Comparison of ENCODE assay signal across 1 cellular context in the genomic region with DNA sequence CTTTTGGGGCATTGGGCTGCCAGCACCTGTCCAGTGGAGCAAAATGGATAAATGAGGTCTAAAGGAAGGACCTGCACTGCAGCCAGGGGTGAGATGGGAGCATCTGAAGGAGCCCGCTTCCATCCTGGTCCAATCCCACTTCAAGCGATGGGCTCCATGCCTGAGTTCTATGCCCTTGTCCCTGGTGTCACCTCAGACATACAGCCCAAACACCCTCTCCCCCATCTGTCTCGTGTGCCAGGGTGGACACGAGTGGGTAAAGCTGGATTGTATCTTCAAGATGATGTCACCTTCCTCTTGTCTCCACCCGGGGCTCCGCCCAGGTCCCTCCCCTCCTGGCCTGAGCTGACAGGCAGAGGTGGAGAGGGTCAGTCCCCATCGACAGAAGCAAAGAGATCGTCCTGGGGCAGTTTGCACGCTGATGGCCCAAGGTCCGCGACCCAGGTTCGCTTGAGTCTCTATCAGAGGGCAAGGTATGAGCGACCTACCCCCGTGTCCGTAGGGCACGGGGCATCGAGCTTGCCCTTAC.
TF ChIP-seq lines count a peak whose summit lies in the region.

No MANE protein-coding gene starts in this region.

TF ChIP-seq in HEK293, 187 proteins besides CTCF, POLR2A, EP300 and RAD21 (continued from another document and continues in another):
- 0 out of 2 replicates have a peak, but pooled peaks have one; percentile 56 for TF ChIP-seq ZEB2 (tag by site-specific recombination; IDR thresholded peaks at IDR 0.05)
- no peak for TF ChIP-seq HOXD13 (CRISPR knock-in tag; IDR thresholded peaks at IDR 0.05; ENCODE audit: borderline replicate concordance)
- no peak for TF ChIP-seq PRDM10 (tag by site-specific recombination; IDR thresholded peaks at IDR 0.05)
- no peak for TF ChIP-seq ZNF24 (tag by site-specific recombination; IDR thresholded peaks at IDR 0.05)
- TF ChIP-seq PATZ1 (tag by site-specific recombination; IDR thresholded peaks at IDR 0.05), result no peak
- no peak for TF ChIP-seq ZNF600 (tag by site-specific recombination; IDR thresholded peaks at IDR 0.05)
- TF ChIP-seq REST (tag by site-specific recombination; IDR thresholded peaks at IDR 0.05), result no peak
- no peak for TF ChIP-seq ZNF280C (tag by site-specific recombination; IDR thresholded peaks at IDR 0.05)
- TF ChIP-seq, protein P1, sequence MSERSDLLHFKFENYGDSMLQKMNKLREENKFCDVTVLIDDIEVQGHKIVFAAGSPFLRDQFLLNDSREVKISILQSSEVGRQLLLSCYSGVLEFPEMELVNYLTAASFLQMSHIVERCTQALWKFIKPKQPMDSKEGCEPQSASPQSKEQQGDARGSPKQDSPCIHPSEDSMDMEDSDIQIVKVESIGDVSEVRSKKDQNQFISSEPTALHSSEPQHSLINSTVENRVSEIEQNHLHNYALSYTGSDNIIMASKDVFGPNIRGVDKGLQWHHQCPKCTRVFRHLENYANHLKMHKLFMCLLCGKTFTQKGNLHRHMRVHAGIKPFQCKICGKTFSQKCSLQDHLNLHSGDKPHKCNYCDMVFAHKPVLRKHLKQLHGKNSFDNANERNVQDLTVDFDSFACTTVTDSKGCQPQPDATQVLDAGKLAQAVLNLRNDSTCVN (tag by site-specific recombination; optimal IDR thresholded peaks at IDR 0.05), result no peak
- no peak for TF ChIP-seq ZNF549 (tag by site-specific recombination; IDR thresholded peaks at IDR 0.05)
- TF ChIP-seq ZNF654 (tag by site-specific recombination; IDR thresholded peaks at IDR 0.05; ENCODE audit: low read depth), result no peak
- no peak for TF ChIP-seq ZNF366 (tag by site-specific recombination; conservative IDR thresholded peaks at IDR 0.05)
- TF ChIP-seq ZNF660 (tag by site-specific recombination; IDR thresholded peaks at IDR 0.05), result no peak
- TF ChIP-seq ZNF292 (tag by site-specific recombination; IDR thresholded peaks at IDR 0.05; ENCODE audit: borderline replicate concordance, low read depth), result no peak
- peak; percentile 13; the same call in 1 of the 2 replicates for TF ChIP-seq WT1 (tag by site-specific recombination; IDR thresholded peaks at IDR 0.05)
- 0 out of 2 replicates have a peak, but pooled peaks have one; percentile 47 for TF ChIP-seq ZNF169 (tag by site-specific recombination; IDR thresholded peaks at IDR 0.05)
- no peak for TF ChIP-seq ZBTB11 (tag by site-specific recombination; conservative IDR thresholded peaks at IDR 0.05; ENCODE audit: low read depth)
- TF ChIP-seq SCRT1 (tag by site-specific recombination; IDR thresholded peaks at IDR 0.05; ENCODE audit: borderline replicate concordance), result no peak
- no peak for TF ChIP-seq ZNF48 (tag by site-specific recombination; IDR thresholded peaks at IDR 0.05)
- TF ChIP-seq SP3 (tag by site-specific recombination; IDR thresholded peaks at IDR 0.05), result peak; percentile 61
- no peak for TF ChIP-seq ZFHX2 (tag by site-specific recombination; conservative IDR thresholded peaks at IDR 0.05)
- TF ChIP-seq ZSCAN16 (tag by site-specific recombination; IDR thresholded peaks at IDR 0.05), result no peak
- TF ChIP-seq ZIC2 (tag by site-specific recombination; IDR thresholded peaks at IDR 0.05), result no peak
- no peak for TF ChIP-seq ZBTB44 (tag by site-specific recombination; IDR thresholded peaks at IDR 0.05)
- TF ChIP-seq ELK4 (IDR thresholded peaks at IDR 0.05; ENCODE audit: borderline replicate concordance, low read depth, low read length), result no peak
- TF ChIP-seq YY2 (tag by site-specific recombination; IDR thresholded peaks at IDR 0.05), result no peak
- TF ChIP-seq ZNF404 (tag by site-specific recombination; IDR thresholded peaks at IDR 0.05), result no peak
- TF ChIP-seq GLI2 (tag by site-specific recombination; IDR thresholded peaks at IDR 0.05; ENCODE audit: borderline replicate concordance, low read depth), result no peak
- TF ChIP-seq GFI1B (tag by site-specific recombination; IDR thresholded peaks at IDR 0.05), result no peak
- no peak for TF ChIP-seq ZNF596 (tag by site-specific recombination; IDR thresholded peaks at IDR 0.05)
- TF ChIP-seq, protein P2, sequence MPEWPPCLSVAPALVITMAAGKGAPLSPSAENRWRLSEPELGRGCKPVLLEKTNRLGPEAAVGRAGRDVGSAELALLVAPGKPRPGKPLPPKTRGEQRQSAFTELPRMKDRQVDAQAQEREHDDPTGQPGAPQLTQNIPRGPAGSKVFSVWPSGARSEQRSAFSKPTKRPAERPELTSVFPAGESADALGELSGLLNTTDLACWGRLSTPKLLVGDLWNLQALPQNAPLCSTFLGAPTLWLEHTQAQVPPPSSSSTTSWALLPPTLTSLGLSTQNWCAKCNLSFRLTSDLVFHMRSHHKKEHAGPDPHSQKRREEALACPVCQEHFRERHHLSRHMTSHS (tag by site-specific recombination; IDR thresholded peaks at IDR 0.05), result no peak
- TF ChIP-seq ZNF211 (tag by site-specific recombination; IDR thresholded peaks at IDR 0.05; ENCODE audit: low read depth), result no peak
- no peak; the same call in none of the 2 replicates for TF ChIP-seq KLF1 (tag by site-specific recombination; IDR thresholded peaks at IDR 0.05)
- TF ChIP-seq SCRT2 (tag by site-specific recombination; IDR thresholded peaks at IDR 0.05), result no peak
- TF ChIP-seq MZF1 (tag by site-specific recombination; IDR thresholded peaks at IDR 0.05; ENCODE audit: borderline replicate concordance), result 0 out of 2 replicates have a peak, but pooled peaks have one; percentile 5
- TF ChIP-seq REPIN1 (tag by site-specific recombination; IDR thresholded peaks at IDR 0.05; ENCODE audit: low read depth), result no peak
- no peak for TF ChIP-seq ZNF416 (tag by site-specific recombination; IDR thresholded peaks at IDR 0.05)
